ENCODE assay signal across 1 cellular context in genomic region chr11:58774164-58774593, GRCh38.
TF ChIP-seq lines count a peak whose summit lies in the region.

No MANE protein-coding gene starts in this region.

TF ChIP-seq in K562, 482 proteins besides CTCF, POLR2A, EP300 and RAD21 (continued from another document and continues in another):
- no peak for TF ChIP-seq ZNF518B (CRISPR knock-in tag; IDR thresholded peaks at IDR 0.05)
- no peak for TF ChIP-seq DIDO1 (tag; IDR thresholded peaks at IDR 0.05; ENCODE audit: low read depth)
- peak; percentile 7; the same call in 1 of the 2 replicates for TF ChIP-seq BCOR (IDR thresholded peaks at IDR 0.05)
- TF ChIP-seq SP1 (CRISPR knock-in tag; IDR thresholded peaks at IDR 0.05): no peak
- TF ChIP-seq STAT5B (CRISPR knock-in tag; IDR thresholded peaks at IDR 0.05): no peak
- TF ChIP-seq NCOA6 (IDR thresholded peaks at IDR 0.05): no peak
- TF ChIP-seq NCOA4 (IDR thresholded peaks at IDR 0.05; ENCODE audit: partially characterized antibody): no peak
- peak; percentile 67; the same call in 1 of the 2 replicates for TF ChIP-seq HSF4 (CRISPR knock-in tag; IDR thresholded peaks at IDR 0.05; ENCODE audit: borderline replicate concordance)
- TF ChIP-seq CHD7 (IDR thresholded peaks at IDR 0.05; ENCODE audit: low read depth, low read length): no peak
- TF ChIP-seq ZBTB49 (CRISPR knock-in tag; IDR thresholded peaks at IDR 0.05; ENCODE audit: borderline replicate concordance): no peak
- TF ChIP-seq USF1 (CRISPR knock-in tag; IDR thresholded peaks at IDR 0.05): no peak
- no peak for TF ChIP-seq ARHGAP35 (IDR thresholded peaks at IDR 0.05; ENCODE audit: partially characterized antibody)
- TF ChIP-seq MTA1 (IDR thresholded peaks at IDR 0.05; ENCODE audit: borderline replicate concordance): 0 out of 2 replicates have a peak, but pooled peaks have one; percentile 52
- peak; percentile 65 for TF ChIP-seq SMARCA4 (IDR thresholded peaks at IDR 0.05)
- TF ChIP-seq TRIM24 (IDR thresholded peaks at IDR 0.05): peak; percentile 53 to 82; a peak in 3 of 4 replicates
- no peak for TF ChIP-seq TAF1 (IDR thresholded peaks at IDR 0.05; ENCODE audit: control insufficient read depth, extremely low read depth, insufficient read depth, low read length, severe bottlenecking)
- TF ChIP-seq SMARCB1 (IDR thresholded peaks at IDR 0.05; ENCODE audit: insufficient read length, low read depth): no peak
- no peak for TF ChIP-seq TAL1 (IDR thresholded peaks at IDR 0.05)
- TF ChIP-seq SIN3A (IDR thresholded peaks at IDR 0.05; ENCODE audit: borderline replicate concordance in 2 of 2, control insufficient read depth in 1 of 2, low read depth in 2 of 2, low read length in 2 of 2): no peak
- no peak for TF ChIP-seq ZNF3 (CRISPR knock-in tag; IDR thresholded peaks at IDR 0.05)
- TF ChIP-seq ZBTB33 (CRISPR knock-in tag; IDR thresholded peaks at IDR 0.05): no peak
- TF ChIP-seq POLR2B (IDR thresholded peaks at IDR 0.05; ENCODE audit: low read depth, partially characterized antibody): no peak
- no peak for TF ChIP-seq SPI1 (IDR thresholded peaks at IDR 0.05; ENCODE audit: borderline replicate concordance, low read depth, low read length)
- no peak for TF ChIP-seq ATF6 (CRISPR knock-in tag; IDR thresholded peaks at IDR 0.05)
- peak; percentile 79 for TF ChIP-seq SMAD4 (CRISPR knock-in tag; conservative IDR thresholded peaks at IDR 0.05)
- no peak for TF ChIP-seq NFIX (CRISPR knock-in tag; IDR thresholded peaks at IDR 0.05; ENCODE audit: low read depth)
- TF ChIP-seq GABPA (tag; conservative IDR thresholded peaks at IDR 0.05; ENCODE audit: low read depth): no peak
- no peak for TF ChIP-seq REST (CRISPR knock-in tag; IDR thresholded peaks at IDR 0.05; ENCODE audit: low read depth)
